Comparison of ENCODE assay signal across 8 cellular contexts in genomic region chr14:21455912-21456667, GRCh38.
DNase-seq lines count a peak whose midpoint lies in the region; ATAC-seq and TF ChIP-seq lines count a peak whose summit lies in the region.

A gene with protein sequence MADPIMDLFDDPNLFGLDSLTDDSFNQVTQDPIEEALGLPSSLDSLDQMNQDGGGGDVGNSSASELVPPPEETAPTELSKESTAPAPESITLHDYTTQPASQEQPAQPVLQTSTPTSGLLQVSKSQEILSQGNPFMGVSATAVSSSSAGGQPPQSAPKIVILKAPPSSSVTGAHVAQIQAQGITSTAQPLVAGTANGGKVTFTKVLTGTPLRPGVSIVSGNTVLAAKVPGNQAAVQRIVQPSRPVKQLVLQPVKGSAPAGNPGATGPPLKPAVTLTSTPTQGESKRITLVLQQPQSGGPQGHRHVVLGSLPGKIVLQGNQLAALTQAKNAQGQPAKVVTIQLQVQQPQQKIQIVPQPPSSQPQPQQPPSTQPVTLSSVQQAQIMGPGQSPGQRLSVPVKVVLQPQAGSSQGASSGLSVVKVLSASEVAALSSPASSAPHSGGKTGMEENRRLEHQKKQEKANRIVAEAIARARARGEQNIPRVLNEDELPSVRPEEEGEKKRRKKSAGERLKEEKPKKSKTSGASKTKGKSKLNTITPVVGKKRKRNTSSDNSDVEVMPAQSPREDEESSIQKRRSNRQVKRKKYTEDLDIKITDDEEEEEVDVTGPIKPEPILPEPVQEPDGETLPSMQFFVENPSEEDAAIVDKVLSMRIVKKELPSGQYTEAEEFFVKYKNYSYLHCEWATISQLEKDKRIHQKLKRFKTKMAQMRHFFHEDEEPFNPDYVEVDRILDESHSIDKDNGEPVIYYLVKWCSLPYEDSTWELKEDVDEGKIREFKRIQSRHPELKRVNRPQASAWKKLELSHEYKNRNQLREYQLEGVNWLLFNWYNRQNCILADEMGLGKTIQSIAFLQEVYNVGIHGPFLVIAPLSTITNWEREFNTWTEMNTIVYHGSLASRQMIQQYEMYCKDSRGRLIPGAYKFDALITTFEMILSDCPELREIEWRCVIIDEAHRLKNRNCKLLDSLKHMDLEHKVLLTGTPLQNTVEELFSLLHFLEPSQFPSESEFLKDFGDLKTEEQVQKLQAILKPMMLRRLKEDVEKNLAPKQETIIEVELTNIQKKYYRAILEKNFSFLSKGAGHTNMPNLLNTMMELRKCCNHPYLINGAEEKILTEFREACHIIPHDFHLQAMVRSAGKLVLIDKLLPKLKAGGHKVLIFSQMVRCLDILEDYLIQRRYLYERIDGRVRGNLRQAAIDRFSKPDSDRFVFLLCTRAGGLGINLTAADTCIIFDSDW (N-terminal part only) (minus strand): TSS chr14:21456123. CDS start chr14:21431643, 24,480 bp downstream.

- DNase-seq in AG09319 (ENCODE audit: extremely low read depth, low read depth), result peak; percentile 99
- DNase-seq in NCI-H446 (lab: John Stamatoyannopoulos, UW), result peak; percentile 99 to 100
- DNase-seq in cerebellar nuclear complex (lab: John Stamatoyannopoulos, UW), result peak; percentile 98 to 100
- DNase-seq in islet precursor cell, result peak; percentile 100
- peak; percentile 95 to 98 for DNase-seq in stimulated activated CD4-positive, alpha-beta T cell treated with anti-CD3 and anti-CD28 coated beads, Interleukin-15, amount 100 ng/mL, for 1 hour (ENCODE audit: low read depth in 1 of 2, low spot score in 1 of 2)

- ATAC-seq in GM19023 (IDR thresholded peaks at IDR 0.05; ENCODE audit: unreplicated experiment), result peak; percentile 98
- peak; percentile 97 for ATAC-seq in HG03342 (IDR thresholded peaks at IDR 0.05; ENCODE audit: unreplicated experiment)
- ATAC-seq in activated CD4-positive, CD25-positive, alpha-beta regulatory T cell treated with anti-CD3 and anti-CD28 coated beads, Interleukin-2, amount 50 U/mL, for 24 hours, result peak; percentile 98

- peak; percentile 61 for TF ChIP-seq CTCF in AG09319 (IDR thresholded peaks at IDR 0.05; ENCODE audit: low read depth, low read length)

Comparison
In these comparisons a context has a peak if more than half of its experiments do, and no peak if none do; other contexts are left out.
1. Peak in every context shown above with its lines: DNase-seq and ATAC-seq.